In the genomic region with DNA sequence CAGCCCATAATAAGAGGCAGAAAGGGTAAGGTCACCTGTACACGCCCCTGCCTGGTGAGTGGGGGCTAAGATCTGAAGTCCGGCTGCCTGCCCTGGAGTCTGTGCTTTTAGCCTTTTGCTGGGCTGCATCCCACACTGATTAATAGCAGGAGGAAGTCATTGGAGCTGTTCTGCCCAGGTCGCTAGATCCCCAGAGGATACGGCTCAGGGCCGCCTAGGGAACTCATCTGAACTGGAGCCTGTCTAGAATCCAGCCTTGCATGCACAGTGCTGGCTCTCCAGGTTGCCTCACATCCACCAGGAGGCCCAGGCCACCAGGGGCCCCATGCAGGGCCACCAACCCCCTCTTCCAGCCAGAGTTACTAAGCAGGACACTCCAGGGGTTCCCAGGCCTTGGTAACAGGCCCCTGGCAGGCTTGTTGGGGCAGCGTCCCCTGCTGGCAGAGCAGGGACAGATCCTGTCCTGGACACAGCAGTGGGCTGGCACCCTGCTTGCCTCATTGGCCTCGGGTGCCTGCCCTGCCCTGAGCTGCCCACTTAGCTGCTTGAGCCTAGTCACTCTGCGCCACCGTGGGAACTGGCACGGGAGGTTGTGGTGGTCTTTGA, we compare ENCODE assay signal across 1 cellular context.
TF ChIP-seq lines count a peak whose summit lies in the region.

No MANE protein-coding gene starts in this region.

TF ChIP-seq in HEK293, 187 proteins besides CTCF, POLR2A, EP300 and RAD21 (continued from another document):
- TF ChIP-seq, protein P1, sequence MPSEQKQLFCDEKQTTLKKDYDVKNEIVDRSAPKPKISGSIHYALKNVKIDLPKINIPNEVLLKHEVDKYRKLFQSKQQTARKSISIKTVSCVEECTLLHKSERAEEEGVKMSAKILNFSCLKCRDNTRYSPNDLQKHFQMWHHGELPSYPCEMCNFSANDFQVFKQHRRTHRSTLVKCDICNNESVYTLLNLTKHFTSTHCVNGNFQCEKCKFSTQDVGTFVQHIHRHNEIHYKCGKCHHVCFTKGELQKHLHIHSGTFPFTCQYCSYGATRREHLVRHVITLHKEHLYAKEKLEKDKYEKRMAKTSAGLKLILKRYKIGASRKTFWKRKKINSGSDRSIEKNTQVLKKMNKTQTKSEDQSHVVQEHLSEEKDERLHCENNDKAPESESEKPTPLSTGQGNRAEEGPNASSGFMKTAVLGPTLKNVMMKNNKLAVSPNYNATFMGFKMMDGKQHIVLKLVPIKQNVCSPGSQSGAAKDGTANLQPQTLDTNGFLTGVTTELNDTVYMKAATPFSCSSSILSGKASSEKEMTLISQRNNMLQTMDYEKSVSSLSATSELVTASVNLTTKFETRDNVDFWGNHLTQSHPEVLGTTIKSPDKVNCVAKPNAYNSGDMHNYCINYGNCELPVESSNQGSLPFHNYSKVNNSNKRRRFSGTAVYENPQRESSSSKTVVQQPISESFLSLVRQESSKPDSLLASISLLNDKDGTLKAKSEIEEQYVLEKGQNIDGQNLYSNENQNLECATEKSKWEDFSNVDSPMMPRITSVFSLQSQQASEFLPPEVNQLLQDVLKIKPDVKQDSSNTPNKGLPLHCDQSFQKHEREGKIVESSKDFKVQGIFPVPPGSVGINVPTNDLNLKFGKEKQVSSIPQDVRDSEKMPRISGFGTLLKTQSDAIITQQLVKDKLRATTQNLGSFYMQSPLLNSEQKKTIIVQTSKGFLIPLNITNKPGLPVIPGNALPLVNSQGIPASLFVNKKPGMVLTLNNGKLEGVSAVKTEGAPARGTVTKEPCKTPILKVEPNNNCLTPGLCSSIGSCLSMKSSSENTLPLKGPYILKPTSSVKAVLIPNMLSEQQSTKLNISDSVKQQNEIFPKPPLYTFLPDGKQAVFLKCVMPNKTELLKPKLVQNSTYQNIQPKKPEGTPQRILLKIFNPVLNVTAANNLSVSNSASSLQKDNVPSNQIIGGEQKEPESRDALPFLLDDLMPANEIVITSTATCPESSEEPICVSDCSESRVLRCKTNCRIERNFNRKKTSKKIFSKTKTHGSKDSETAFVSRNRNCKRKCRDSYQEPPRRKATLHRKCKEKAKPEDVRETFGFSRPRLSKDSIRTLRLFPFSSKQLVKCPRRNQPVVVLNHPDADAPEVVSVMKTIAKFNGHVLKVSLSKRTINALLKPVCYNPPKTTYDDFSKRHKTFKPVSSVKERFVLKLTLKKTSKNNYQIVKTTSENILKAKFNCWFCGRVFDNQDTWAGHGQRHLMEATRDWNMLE (tag by site-specific recombination; conservative IDR thresholded peaks at IDR 0.05; ENCODE audit: low read depth) = no peak
- no peak for TF ChIP-seq ZNF221 (tag by site-specific recombination; IDR thresholded peaks at IDR 0.05; ENCODE audit: borderline replicate concordance)
- no peak for TF ChIP-seq ZNF658 (tag by site-specific recombination; IDR thresholded peaks at IDR 0.05)
- no peak for TF ChIP-seq ZNF10 (tag by site-specific recombination; IDR thresholded peaks at IDR 0.05)
- no peak for TF ChIP-seq ZBTB7A (tag by site-specific recombination; IDR thresholded peaks at IDR 0.05; ENCODE audit: low read depth)
- TF ChIP-seq GLIS1 (tag by site-specific recombination; IDR thresholded peaks at IDR 0.05) = peak; percentile 93
- TF ChIP-seq GLIS2 (tag by site-specific recombination; IDR thresholded peaks at IDR 0.05) = peak; percentile 52
- no peak for TF ChIP-seq ZNF394 (tag by site-specific recombination; IDR thresholded peaks at IDR 0.05; ENCODE audit: borderline replicate concordance)
- no peak for TF ChIP-seq ZNF202 (tag by site-specific recombination; IDR thresholded peaks at IDR 0.05; ENCODE audit: borderline replicate concordance)
- 0 out of 2 replicates have a peak, but pooled peaks have one; percentile 30 for TF ChIP-seq ZNF341 (tag by site-specific recombination; IDR thresholded peaks at IDR 0.05; ENCODE audit: low read depth)
- 0 out of 2 replicates have a peak, but pooled peaks have one; percentile 46 for TF ChIP-seq ZNF600 (tag by site-specific recombination; IDR thresholded peaks at IDR 0.05)
- peak; percentile 48; the same call in 1 of the 2 replicates for TF ChIP-seq ZNF654 (tag by site-specific recombination; IDR thresholded peaks at IDR 0.05; ENCODE audit: low read depth)
- no peak for TF ChIP-seq ZNF211 (tag by site-specific recombination; IDR thresholded peaks at IDR 0.05; ENCODE audit: low read depth)
